In genomic region chr18:841647-842370, GRCh38 we compare ENCODE assay signal across 24 cellular contexts.
"Had no signal": no experiment of that assay in that cellular context is flagged by ENCODE, and none has a peak within 500 bp of the region (broad histone marks: within the 10 kb centered on the region; RNA-seq: fewer than 3 reads in every experiment).

No MANE protein-coding gene starts in this region.

- H3K4me3 Mint-ChIP-seq: activated CD4-positive, alpha-beta memory T cell treated with anti-CD3 and anti-CD28 coated beads for 36 hours; activated naive CD4-positive, alpha-beta T cell treated with anti-CD3 and anti-CD28 coated beads, Interleukin-2, amount 10 ng/mL, durations not matched to agents 7 days and 5 days; activated naive CD8-positive, alpha-beta T cell treated with anti-CD3 and anti-CD28 coated beads, Interleukin-2, amount 50 U/mL, for 24 hours; brain; dendritic cell treated with granulocyte-macrophage colony-stimulating factor and Interleukin-4, amounts not matched to agents 40 ng/mL and 50 ng/mL, for 4 days; immature natural killer cell; natural killer cell had no signal

- H3K27me3 ChIP-seq: esophagus muscularis mucosa, hepatocyte, ovary, upper lobe of left lung had no signal

- H3K27ac Mint-ChIP-seq: activated CD4-positive, alpha-beta memory T cell treated with anti-CD3 and anti-CD28 coated beads for 36 hours; activated naive CD4-positive, alpha-beta T cell treated with anti-CD3 and anti-CD28 coated beads, Interleukin-2, amount 10 ng/mL, durations not matched to agents 7 days and 5 days; activated naive CD8-positive, alpha-beta T cell treated with anti-CD3 and anti-CD28 coated beads, Interleukin-2, amount 50 U/mL, for 24 hours; brain; dendritic cell treated with granulocyte-macrophage colony-stimulating factor and Interleukin-4, amounts not matched to agents 40 ng/mL and 50 ng/mL, for 4 days; immature natural killer cell; natural killer cell had no signal

- H3K27me3 Mint-ChIP-seq: activated CD4-positive, alpha-beta memory T cell treated with anti-CD3 and anti-CD28 coated beads for 36 hours had no signal

- H3K4me2 ChIP-seq: hepatocyte had no signal

- H3K27ac ChIP-seq: esophagus muscularis mucosa, hepatocyte, left ventricle myocardium inferior, ovary, prostate gland had no signal

- H3K4me1 ChIP-seq: prostate gland had no signal

- FAIRE-seq: endometrium, frontal cortex had no signal

- ATAC-seq: activated naive CD8-positive, alpha-beta T cell treated with anti-CD3 and anti-CD28 coated beads, Interleukin-2, amount 50 U/mL, for 24 hours; natural killer cell; stimulated activated naive CD8-positive, alpha-beta T cell treated with anti-CD3 and anti-CD28 coated beads, Interleukin-15, Interleukin-2, amounts not matched to agents 100 U/mL and 50 U/mL, for 24 hours had no signal

- H3K79me2 ChIP-seq: hepatocyte had no signal

- H3K9me3 ChIP-seq: esophagus muscularis mucosa, left ventricle myocardium inferior, ovary, prostate gland, upper lobe of left lung had no signal

- DNase-seq: activated CD4-positive, alpha-beta memory T cell treated with anti-CD3 and anti-CD28 coated beads for 36 hours; activated CD4-positive, alpha-beta T cell treated with anti-CD3 and anti-CD28 coated beads for 48 hours; activated naive CD4-positive, alpha-beta T cell treated with anti-CD3 and anti-CD28 coated beads, Interleukin-2, amount 10 ng/mL, durations not matched to agents 7 days and 5 days; activated naive CD8-positive, alpha-beta T cell treated with anti-CD3 and anti-CD28 coated beads, Interleukin-2, amount 50 U/mL, for 24 hours; activated T-cell treated with anti-CD3 and anti-CD28 coated beads, Interleukin-2, amount 50 U/mL, for 48 hours; effector CD4-positive, alpha-beta T cell; glutamatergic neuron; immature natural killer cell; kidney glomerular epithelial cell; left ventricle myocardium inferior; midbrain; natural killer cell; ovary; stimulated activated CD4-positive, alpha-beta T cell treated with anti-CD3 and anti-CD28 coated beads, Interleukin-4, amount 100 ng/mL, for 24 hours; stimulated activated naive CD8-positive, alpha-beta T cell treated with anti-CD3 and anti-CD28 coated beads, Interleukin-15, Interleukin-2, amounts not matched to agents 100 U/mL and 50 U/mL, for 24 hours; T-helper 9 cell; upper lobe of left lung had no signal

- H3K36me3 ChIP-seq: esophagus muscularis mucosa, left ventricle myocardium inferior, ovary, prostate gland, upper lobe of left lung had no signal

- H3K9me3 Mint-ChIP-seq: activated CD4-positive, alpha-beta memory T cell treated with anti-CD3 and anti-CD28 coated beads for 36 hours; activated naive CD4-positive, alpha-beta T cell treated with anti-CD3 and anti-CD28 coated beads, Interleukin-2, amount 10 ng/mL, durations not matched to agents 7 days and 5 days; activated naive CD8-positive, alpha-beta T cell treated with anti-CD3 and anti-CD28 coated beads, Interleukin-2, amount 50 U/mL, for 24 hours; dendritic cell treated with granulocyte-macrophage colony-stimulating factor and Interleukin-4, amounts not matched to agents 40 ng/mL and 50 ng/mL, for 4 days; immature natural killer cell; natural killer cell had no signal

- H3K4me3 ChIP-seq: esophagus muscularis mucosa, hepatocyte, left ventricle myocardium inferior, ovary, prostate gland, upper lobe of left lung had no signal

- H2AFZ ChIP-seq: hepatocyte had no signal

- H3K36me3 Mint-ChIP-seq: activated CD4-positive, alpha-beta memory T cell treated with anti-CD3 and anti-CD28 coated beads for 36 hours; activated naive CD4-positive, alpha-beta T cell treated with anti-CD3 and anti-CD28 coated beads, Interleukin-2, amount 10 ng/mL, durations not matched to agents 7 days and 5 days; brain; immature natural killer cell; natural killer cell had no signal
